ENCODE assay signal across 8 cellular contexts in the genomic region with DNA sequence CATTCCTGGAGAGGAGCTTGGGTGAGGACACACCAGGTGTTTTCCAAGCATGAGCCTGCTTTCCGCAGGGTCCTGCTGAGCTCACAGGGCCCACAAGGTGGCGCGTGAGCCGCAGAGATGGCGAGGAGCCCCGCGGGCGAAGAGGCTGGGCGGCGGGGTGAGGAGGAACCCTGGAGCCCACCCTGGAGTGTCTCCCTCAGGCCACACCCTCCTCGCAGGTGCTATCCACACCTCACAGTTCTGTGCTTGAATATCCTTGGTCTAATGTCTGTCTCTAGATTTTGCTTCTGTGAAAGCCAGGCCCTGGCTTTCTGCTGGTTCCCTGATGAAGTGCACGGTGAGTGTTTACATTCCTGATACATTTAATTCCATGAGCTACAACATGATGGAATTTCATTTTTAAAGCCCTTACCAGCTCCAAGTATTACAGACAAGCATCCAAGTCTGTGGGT.
A peak's percentile ranks its signal among the peaks of the same experiment; 100 is the strongest.
DNase-seq lines count a peak whose midpoint lies in the region; ATAC-seq, FAIRE-seq and TF ChIP-seq lines count a peak whose summit lies in the region.

No MANE protein-coding gene starts in this region.

- no peaks in the 10 kb centered on the region for H3K9me3 ChIP-seq in A549

- no peaks in the 10 kb centered on the region for H3K4me1 ChIP-seq in A549

- peaks cover 55% of the 10 kb centered on the region for H3K9me3 Mint-ChIP-seq in chondrocyte (ENCODE audit: low read depth)

- no peak overlapping the region for H3K27ac Mint-ChIP-seq in chondrocyte (ENCODE audit: unreplicated experiment)

- POLR2A ChIA-PET in A549 (lab: Yijun Ruan, JAX), result no interaction called here

- no peaks in the 10 kb centered on the region for H3K27me3 Mint-ChIP-seq in chondrocyte (ENCODE audit: low read depth)

- H3K4me1 Mint-ChIP-seq in chondrocyte (ENCODE audit: low read depth), result no peaks in the 10 kb centered on the region

- peak; percentile 33 to 37 for DNase-seq in A549 (ENCODE audit: low read depth in 1 of 2, low spot score in 1 of 2)
- DNase-seq in NCI-H1092 (lab: John Stamatoyannopoulos, UW), result peak; percentile 29
- DNase-seq in chondrocyte (ENCODE audit: low spot score), result no peak
- peak; percentile 14 for DNase-seq in occipital lobe (lab: John Stamatoyannopoulos, UW)
- DNase-seq in effector CD4-positive, alpha-beta T cell, result no peak
- DNase-seq in stimulated activated CD4-positive, alpha-beta T cell treated with anti-CD3 and anti-CD28 coated beads, Interleukin-4, amount 100 ng/mL, for 1 hour, result no peak
- no peak for DNase-seq in activated CD4-positive, CD25-positive, alpha-beta regulatory T cell (lab: John Stamatoyannopoulos, UW)

- ATAC-seq in A549, result peak; percentile 85 to 96
- peak; percentile 62 for ATAC-seq in GM18867 (IDR thresholded peaks at IDR 0.05; ENCODE audit: unreplicated experiment)

- no peak overlapping the region for H3K4me3 ChIP-seq in A549

- no peak for TF ChIP-seq POLR2A in A549 (IDR thresholded peaks at IDR 0.05; ENCODE audit: low read length)

- FAIRE-seq in A549 (lab: Jason Lieb, UNC), result no peak

- TF ChIP-seq CTCF in A549 (IDR thresholded peaks at IDR 0.05) (peak; percentile 30; the same call in 1 of the 3 replicates), chondrocyte (IDR thresholded peaks at IDR 0.05) (peak; percentile 24)

- H3K27ac ChIP-seq in A549, result no peak overlapping the region

- CTCF ChIA-PET in A549 (lab: Yijun Ruan, JAX), result interaction anchor here (0.6 to 3.0 kb wide), 8 partner anchors 9 to 1447 kb away, joined by 3 to 15 read pairs (median 4); no protein-coding TSS in a partner anchor

- TF ChIP-seq RAD21 in A549 (conservative IDR thresholded peaks at IDR 0.05 in 1 of 2, IDR thresholded peaks at IDR 0.05 in 1 of 2), result peak; percentile 46 to 59; a peak in 4 of 5 replicates

- no peak for TF ChIP-seq EP300 in A549 (IDR thresholded peaks at IDR 0.05)

- no peak overlapping the region for H3K4me3 Mint-ChIP-seq in chondrocyte (ENCODE audit: unreplicated experiment)

- WGBS in A549 (ENCODE audit: missing lambda C conversion rate), result 2% methylated on average over 11 of the region's 12 CpGs

- peak overlapping the region; percentile 45; the same call in 2 of the 3 replicates for H3K4me2 ChIP-seq in A549

- no peaks in the 10 kb centered on the region for H3K36me3 Mint-ChIP-seq in chondrocyte (ENCODE audit: low read depth)

TF ChIP-seq in A549, 52 proteins besides CTCF, POLR2A, EP300 and RAD21:
- TF ChIP-seq SMC3 (IDR thresholded peaks at IDR 0.05) (peak; percentile 22; the same call in 1 of the 3 replicates), CHD4 (IDR thresholded peaks at IDR 0.05; ENCODE audit: borderline replicate concordance) (no peak)

Comparison
In these comparisons a context has a peak if more than half of its experiments do, and no peak if none do; other contexts are left out.
1. DNase-seq: peak in A549 (2 of 2), NCI-H1092 (single experiment) and occipital lobe (single experiment); none in chondrocyte (single experiment), effector CD4-positive, alpha-beta T cell (single experiment), stimulated activated CD4-positive, alpha-beta T cell treated with anti-CD3 and anti-CD28 coated beads, Interleukin-4, amount 100 ng/mL, for 1 hour (single experiment) and activated CD4-positive, CD25-positive, alpha-beta regulatory T cell (0 of 4).